ENCODE assay signal across 15 cellular contexts in genomic region chr12:112191840-112192321, GRCh38.
A peak's percentile ranks its signal among the peaks of the same experiment; 100 is the strongest.
DNase-seq lines count a peak whose midpoint lies in the region; ATAC-seq, FAIRE-seq and TF ChIP-seq lines count a peak whose summit lies in the region.
"Had no signal": no experiment of that assay in that cellular context is flagged by ENCODE, and none has a peak within 500 bp of the region (broad histone marks: within the 10 kb centered on the region; RNA-seq: fewer than 3 reads in every experiment).

No MANE protein-coding gene starts in this region.

- H3K27me3 ChIP-seq in right lobe of liver (no peaks in the 10 kb centered on the region), HepG2 (ENCODE audit: control insufficient read depth in 1 of 2, insufficient read depth in 2 of 2, low read length in 2 of 2) (no peaks in the 10 kb centered on the region), endothelial cell of umbilical vein (ENCODE audit: control insufficient read depth in 2 of 2, insufficient read depth in 2 of 2, low read length in 2 of 2) (no peaks in the 10 kb centered on the region), keratinocyte (ENCODE audit: control insufficient read depth, extremely low read depth, insufficient read depth, low read length) (no peaks in the 10 kb centered on the region)
- H3K27me3 ChIP-seq: Peyer's patch, upper lobe of left lung had no signal

- H3K27me3 Mint-ChIP-seq in type B pancreatic cell, result no peaks in the 10 kb centered on the region

- dilution Hi-C loops in endothelial cell of umbilical vein (cut with MboI; ENCODE audit: extremely low pct_ligation_motif_present, low sequenced_read_pairs), result no loop called here
- dilution Hi-C loops in keratinocyte (cut with MboI; ENCODE audit: extremely low pct_ligation_motif_present, low sequenced_read_pairs), result no loop called here

- no peaks in the 10 kb centered on the region for H3K4me1 Mint-ChIP-seq in type B pancreatic cell (ENCODE audit: unreplicated experiment)

- H3K79me2 ChIP-seq in HepG2 (ENCODE audit: insufficient read depth, low read length), result no peaks in the 10 kb centered on the region
- no peaks in the 10 kb centered on the region for H3K79me2 ChIP-seq in endothelial cell of umbilical vein (ENCODE audit: control insufficient read depth, insufficient read depth, low read length)
- H3K79me2 ChIP-seq in keratinocyte (ENCODE audit: control insufficient read depth, insufficient read depth, low read length), result no peaks in the 10 kb centered on the region

- in situ Hi-C loops in HepG2 (cut with HindIII; ENCODE audit: extremely low pct_ligation_motif_present, low pct_unique_long_range_greater_than_20kb), result no loop called here

- no peak for TF ChIP-seq CTCF in right lobe of liver (IDR thresholded peaks at IDR 0.05)
- TF ChIP-seq CTCF in HepG2 (CRISPR knock-in tag; IDR thresholded peaks at IDR 0.05), result no peak
- no peak for TF ChIP-seq CTCF in endothelial cell of umbilical vein (IDR thresholded peaks at IDR 0.05; ENCODE audit: extremely low read depth in 1 of 2, insufficient read depth in 1 of 2, low read depth in 1 of 2, low read length in 2 of 2)
- TF ChIP-seq CTCF in keratinocyte (optimal IDR thresholded peaks at IDR 0.05 in 1 of 3, IDR thresholded peaks at IDR 0.05 in 1 of 3, conservative IDR thresholded peaks at IDR 0.05 in 1 of 3; ENCODE audit: extremely low read depth in 1 of 3, insufficient read depth in 2 of 3, low read length in 3 of 3), result no peak
- no peak for TF ChIP-seq CTCF in type B pancreatic cell (conservative IDR thresholded peaks at IDR 0.05)

- H3K4me1 ChIP-seq in right lobe of liver (peaks cover 0 to 3% (median 0%) of the 10 kb centered on the region in 4 donors), HepG2 (ENCODE audit: insufficient read depth, low read length) (peaks cover 9% of the 10 kb centered on the region), endothelial cell of umbilical vein (ENCODE audit: control insufficient read depth, extremely low read depth, insufficient read depth, low read length) (peaks cover 6% of the 10 kb centered on the region), keratinocyte (ENCODE audit: control insufficient read depth, extremely low read depth, insufficient read depth, low read length) (peaks cover 24% of the 10 kb centered on the region)
- H3K4me1 ChIP-seq: Peyer's patch had no signal

- H2AFZ ChIP-seq in HepG2 (ENCODE audit: low read length), result no peak overlapping the region
- H2AFZ ChIP-seq in endothelial cell of umbilical vein (ENCODE audit: low read depth, low read length), result no peak overlapping the region
- no peak overlapping the region for H2AFZ ChIP-seq in keratinocyte (ENCODE audit: control insufficient read depth, low read length)

- H3K9ac ChIP-seq in HepG2 (ENCODE audit: insufficient read depth, low read depth, low read length) (no peak overlapping the region), endothelial cell of umbilical vein (replicated peaks; ENCODE audit: extremely low read depth, insufficient read depth, low read length) (no peak overlapping the region), keratinocyte (ENCODE audit: control insufficient read depth, extremely low read depth, insufficient read depth, low read length) (no peak overlapping the region)

- H3K27ac Mint-ChIP-seq in type B pancreatic cell, result peak overlapping the region; percentile 50

- no peaks in the 10 kb centered on the region for H4K20me1 ChIP-seq in HepG2 (ENCODE audit: insufficient read depth, low read length)
- H4K20me1 ChIP-seq in endothelial cell of umbilical vein (replicated peaks; ENCODE audit: control insufficient read depth, extremely low read depth, insufficient read depth, low read length), result no peaks in the 10 kb centered on the region
- H4K20me1 ChIP-seq in keratinocyte (ENCODE audit: control insufficient read depth, extremely low read depth, insufficient read depth, low read length), result no peaks in the 10 kb centered on the region

- H3K9me1 ChIP-seq in endothelial cell of umbilical vein (replicated peaks; ENCODE audit: control insufficient read depth, extremely low read depth, insufficient read depth, low read length) (no peaks in the 10 kb centered on the region), keratinocyte (ENCODE audit: control insufficient read depth, extremely low read depth, insufficient read depth, low read length) (no peaks in the 10 kb centered on the region)

- POLR2A ChIA-PET in HepG2 (lab: Yijun Ruan, JAX), result no interaction called here
- POLR2A ChIA-PET in endothelial cell of umbilical vein (lab: Charles Lee), result no interaction called here

- intact Hi-C loops in right lobe of liver (cut with DNase I), result loop anchor here (10.0 kb wide), 1 partner anchor 193 kb away; the partner anchor contains the start of gene HECTD4 (in 2 of the 2)
- intact Hi-C loops in HepG2 (cut with micrococcal nuclease; ENCODE audit: unreplicated experiment), result no loop called here
- intact Hi-C loops in endothelial cell of umbilical vein (cut with micrococcal nuclease), result no loop called here

- no TSS peak for BruUV-seq in HepG2 (replicated peaks; lab: Mats Ljungman, UMichigan)
- BruUV-seq in endothelial cell of umbilical vein (replicated peaks; lab: Mats Ljungman, UMichigan), result no TSS peak

- CTCF ChIA-PET in HepG2 (lab: Yijun Ruan, JAX; ENCODE audit: low intra/inter-chr PET ratio, low total read pairs) (no interaction called here), endothelial cell of umbilical vein (lab: Charles Lee) (interaction anchor here (1.2 to 11.6 kb wide), 2 partner anchors 11 to 195 kb away, joined by 4 to 253 read pairs; no protein-coding TSS in a partner anchor)

- H3K36me3 Mint-ChIP-seq in type B pancreatic cell, result peaks cover 9% of the 10 kb centered on the region

- WGBS in right lobe of liver (ENCODE audit: insufficient coverage, low coverage, low lambda C conversion rate, missing lambda C conversion rate), result 69% methylated on average over 4 of the region's 4 CpGs
- 90% methylated on average over 4 of the region's 4 CpGs for WGBS in HepG2 (ENCODE audit: low lambda C conversion rate)

- H3K9me3 ChIP-seq in right lobe of liver (no peaks in the 10 kb centered on the region), HepG2 (ENCODE audit: low read length) (no peaks in the 10 kb centered on the region), endothelial cell of umbilical vein (replicated peaks; ENCODE audit: control insufficient read depth, insufficient read depth, low read length) (no peaks in the 10 kb centered on the region), keratinocyte (ENCODE audit: control insufficient read depth, low read depth, low read length) (no peaks in the 10 kb centered on the region)
- H3K9me3 ChIP-seq: Peyer's patch, upper lobe of left lung had no signal

- no peak overlapping the region for H3K4me3 Mint-ChIP-seq in type B pancreatic cell

- TF ChIP-seq RAD21 in HepG2 (CRISPR knock-in tag; IDR thresholded peaks at IDR 0.05), result no peak

- peak; percentile 42 to 73 (median 54) for ATAC-seq in right lobe of liver
- no peak for ATAC-seq in HepG2

- TF ChIP-seq EP300 in HepG2 (IDR thresholded peaks at IDR 0.05; ENCODE audit: low read depth in 2 of 2, low read length in 2 of 2) (no peak), HepG2 (CRISPR knock-in tag; IDR thresholded peaks at IDR 0.05; ENCODE audit: borderline replicate concordance) (no peak)

- H3K27ac ChIP-seq in right lobe of liver (no peak overlapping the region), HepG2 (ENCODE audit: extremely low read length, insufficient read depth, low read length) (no peak overlapping the region), endothelial cell of umbilical vein (ENCODE audit: insufficient read depth, low read depth, low read length) (no peak overlapping the region), keratinocyte (ENCODE audit: control insufficient read depth, insufficient read depth, low read length) (no peak overlapping the region)
- H3K27ac ChIP-seq: Peyer's patch had no signal

- peaks cover 0 to 33% (median under 1%) of the 10 kb centered on the region in 4 donors for H3K36me3 ChIP-seq in right lobe of liver
- H3K36me3 ChIP-seq in HepG2 (replicated peaks in 1 of 2; ENCODE audit: control insufficient read depth in 1 of 2, insufficient read depth in 2 of 2, low read length in 2 of 2), result peaks cover 5 to 44% of the 10 kb centered on the region in 2 experiments; a peak in 4 of 5 replicates
- H3K36me3 ChIP-seq in endothelial cell of umbilical vein (ENCODE audit: control insufficient read depth in 2 of 2, extremely low read depth in 1 of 2, insufficient read depth in 2 of 2, low read length in 2 of 2), result peaks cover 0 to 16% of the 10 kb centered on the region in 2 experiments
- H3K36me3 ChIP-seq in keratinocyte (ENCODE audit: control insufficient read depth in 2 of 2, extremely low read depth in 1 of 2, insufficient read depth in 2 of 2, low read length in 2 of 2), result peaks cover 11 to 12% of the 10 kb centered on the region in 2 experiments

- H3K4me2 ChIP-seq in HepG2 (ENCODE audit: low read depth, low read length) (no peak overlapping the region), endothelial cell of umbilical vein (ENCODE audit: insufficient read depth, low read length) (no peak overlapping the region), keratinocyte (ENCODE audit: control insufficient read depth, extremely low read depth, insufficient read depth, low read depth, low read length) (peak overlapping the region; percentile 50)

- FAIRE-seq in HepG2 (lab: Jason Lieb, UNC) (no peak), endothelial cell of umbilical vein (lab: Jason Lieb, UNC) (peak; percentile 76), keratinocyte (lab: Jason Lieb, UNC) (peak; percentile 60), GM12892 (lab: Jason Lieb, UNC) (no peak)

- no peak for TF ChIP-seq POLR2A in right lobe of liver (IDR thresholded peaks at IDR 0.05)
- TF ChIP-seq POLR2A in HepG2 (IDR thresholded peaks at IDR 0.05; ENCODE audit: insufficient read depth in 1 of 2, low read depth in 2 of 2, low read length in 2 of 2), result no peak
- TF ChIP-seq POLR2A in endothelial cell of umbilical vein (IDR thresholded peaks at IDR 0.05; ENCODE audit: low read depth, low read length), result no peak
- TF ChIP-seq POLR2A in GM12892 (IDR thresholded peaks at IDR 0.05; ENCODE audit: low read depth, low read length), result no peak

- DNase-seq in right lobe of liver, result no peak
- DNase-seq in HepG2 (ENCODE audit: low spot score), result no peak
- DNase-seq in endothelial cell of umbilical vein (ENCODE audit: low read depth, low spot score), result peak; percentile 79
- peak; percentile 50 for DNase-seq in keratinocyte (ENCODE audit: low read depth, low spot score)
- no peak for DNase-seq in type B pancreatic cell (ENCODE audit: extremely low spot score, unreplicated experiment)
- DNase-seq in activated CD4-positive, alpha-beta T cell treated with anti-CD3 and anti-CD28 coated beads for 4 hours, result no peak
- no peak for DNase-seq in RPMI8226
- DNase-seq in GM12892 (ENCODE audit: insufficient read length), result no peak
- DNase-seq: central memory CD4-positive, alpha-beta T cell; COR-L47; NCI-H2029; NCI-H69; Peyer's patch; stimulated activated CD4-positive, alpha-beta T cell treated with anti-CD3 and anti-CD28 coated beads, Interleukin-4, amount 100 ng/mL, for 1 hour; upper lobe of left lung had no signal

- no peaks in the 10 kb centered on the region for H3K9me3 Mint-ChIP-seq in type B pancreatic cell

- no peak overlapping the region for H3K4me3 ChIP-seq in right lobe of liver
- H3K4me3 ChIP-seq in HepG2 (replicated peaks in 1 of 3; ENCODE audit: insufficient read depth in 1 of 3, low read depth in 2 of 3, low read length in 3 of 3), result no peak overlapping the region
- no peak overlapping the region for H3K4me3 ChIP-seq in endothelial cell of umbilical vein (replicated peaks in 1 of 3; ENCODE audit: insufficient read depth in 1 of 3, low read depth in 1 of 3, low read length in 3 of 3)
- no peak overlapping the region for H3K4me3 ChIP-seq in keratinocyte (ENCODE audit: control insufficient read depth in 2 of 3, extremely low read depth in 1 of 3, insufficient read depth in 2 of 3, low read depth in 1 of 3, low read length in 3 of 3)
- H3K4me3 ChIP-seq: Peyer's patch, upper lobe of left lung had no signal

Comparison
In these comparisons a context has a peak if more than half of its experiments do, and no peak if none do; other contexts are left out.
1. intact Hi-C loops: an anchor here in right lobe of liver (10.0 kb wide); none called in HepG2 and endothelial cell of umbilical vein.
2. DNase-seq: peak in endothelial cell of umbilical vein (single experiment) and keratinocyte (single experiment); none in right lobe of liver (0 of 3), HepG2 (single experiment), type B pancreatic cell (single experiment), activated CD4-positive, alpha-beta T cell treated with anti-CD3 and anti-CD28 coated beads for 4 hours (0 of 2), RPMI8226 (single experiment) and GM12892 (single experiment).